In genomic region chr4:82718067-82718935, GRCh38 we compare ENCODE assay signal across 17 cellular contexts.
DNase-seq lines count a peak whose midpoint lies in the region; ATAC-seq, FAIRE-seq and TF ChIP-seq lines count a peak whose summit lies in the region.
"Had no signal": no experiment of that assay in that cellular context is flagged by ENCODE, and none has a peak within 500 bp of the region (broad histone marks: within the 10 kb centered on the region; RNA-seq: fewer than 3 reads in every experiment).

No MANE protein-coding gene starts in this region.

- peaks cover 37% of the 10 kb centered on the region for H3K79me2 ChIP-seq in GM23248 (ENCODE audit: insufficient read depth)
- no peaks in the 10 kb centered on the region for H3K79me2 ChIP-seq in HepG2 (ENCODE audit: insufficient read depth, low read length)

- DNase-seq in GM23248 (peak; percentile 68), esophagus muscularis mucosa (ENCODE audit: extremely low spot score) (no peak), HepG2 (ENCODE audit: low spot score) (peak; percentile 9), gastrocnemius medialis (peak; percentile 45 to 74), SHP77 (lab: John Stamatoyannopoulos, UW) (no peak), NCI-H1930 (lab: John Stamatoyannopoulos, UW) (no peak), NCI-H128 (lab: John Stamatoyannopoulos, UW; ENCODE audit: unreplicated experiment) (no peak)
- DNase-seq: activated CD4-positive, CD25-positive, alpha-beta regulatory T cell treated with anti-CD3 and anti-CD28 coated beads, Interleukin-2, amount 50 U/mL, for 72 hours; activated gamma-delta T cell treated with Interleukin-2 at 50 U/mL for 16 hours; effector CD4-positive, alpha-beta T cell; Karpas-422; NCI-H1105 treated with DMSO at 0.1 percent for 48 hours; stimulated activated naive CD4-positive, alpha-beta T cell treated with Interleukin-2 at 50 U/mL for 16 hours; T-helper 17 cell had no signal

- no peak overlapping the region for H2AFZ ChIP-seq in GM23248
- H2AFZ ChIP-seq in HepG2 (ENCODE audit: low read length), result no peak overlapping the region

- no peak for TF ChIP-seq EP300 in esophagus muscularis mucosa (IDR thresholded peaks at IDR 0.05)
- no peak for TF ChIP-seq EP300 in HepG2 (IDR thresholded peaks at IDR 0.05; ENCODE audit: low read depth in 2 of 2, low read length in 2 of 2)
- TF ChIP-seq EP300 in HepG2 (CRISPR knock-in tag; IDR thresholded peaks at IDR 0.05; ENCODE audit: borderline replicate concordance), result no peak

- FAIRE-seq in HepG2 (lab: Jason Lieb, UNC), result peak; percentile 53
- FAIRE-seq: GM18507 had no signal

- no peaks in the 10 kb centered on the region for H3K27me3 ChIP-seq in GM23248 (replicated peaks; ENCODE audit: insufficient read depth)
- H3K27me3 ChIP-seq in esophagus muscularis mucosa, result no peaks in the 10 kb centered on the region
- peaks cover 0 to 2% of the 10 kb centered on the region in 2 experiments; a peak in 2 of 5 replicates for H3K27me3 ChIP-seq in HepG2 (ENCODE audit: control insufficient read depth in 1 of 2, insufficient read depth in 2 of 2, low read length in 2 of 2)
- H3K27me3 ChIP-seq in gastrocnemius medialis, result no peaks in the 10 kb centered on the region

- ATAC-seq in HepG2 (no peak), gastrocnemius medialis (peak; percentile 73 to 78), HG02981 (IDR thresholded peaks at IDR 0.05; ENCODE audit: unreplicated experiment) (no peak)
- ATAC-seq: T-helper 17 cell had no signal

- CTCF ChIA-PET in HepG2 (lab: Yijun Ruan, JAX; ENCODE audit: low intra/inter-chr PET ratio, low total read pairs), result no interaction called here

- no peak for TF ChIP-seq CTCF in esophagus muscularis mucosa (IDR thresholded peaks at IDR 0.05)
- no peak for TF ChIP-seq CTCF in HepG2 (CRISPR knock-in tag; IDR thresholded peaks at IDR 0.05)
- TF ChIP-seq CTCF in gastrocnemius medialis (IDR thresholded peaks at IDR 0.05 in 4 of 5, conservative IDR thresholded peaks at IDR 0.05 in 1 of 5), result no peak

- POLR2A ChIA-PET in HepG2 (lab: Yijun Ruan, JAX), result no interaction called here

- H3K36me3 ChIP-seq in GM23248 (ENCODE audit: low read depth) (no peaks in the 10 kb centered on the region), esophagus muscularis mucosa (no peaks in the 10 kb centered on the region), HepG2 (replicated peaks in 1 of 2; ENCODE audit: control insufficient read depth in 1 of 2, insufficient read depth in 2 of 2, low read length in 2 of 2) (no peaks in the 10 kb centered on the region), gastrocnemius medialis (no peaks in the 10 kb centered on the region)

- BruUV-seq in HepG2 (replicated peaks; lab: Mats Ljungman, UMichigan), result no TSS peak

- H3F3A ChIP-seq in GM23248 (ENCODE audit: insufficient read depth), result peaks cover 20% of the 10 kb centered on the region; the same call in 1 of the 2 replicates

- TF ChIP-seq RAD21 in HepG2 (CRISPR knock-in tag; IDR thresholded peaks at IDR 0.05), result no peak

- H3K4me3 ChIP-seq in GM23248 (no peak overlapping the region), esophagus muscularis mucosa (no peak overlapping the region), HepG2 (replicated peaks in 1 of 3; ENCODE audit: insufficient read depth in 1 of 3, low read depth in 2 of 3, low read length in 3 of 3) (no peak overlapping the region), gastrocnemius medialis (no peak overlapping the region)

- H3K4me1 ChIP-seq in GM23248 (ENCODE audit: insufficient read depth) (peaks cover 23% of the 10 kb centered on the region), esophagus muscularis mucosa (peaks cover 8 to 29% (median 17%) of the 10 kb centered on the region in 4 donors), HepG2 (ENCODE audit: insufficient read depth, low read length) (peaks cover 28% of the 10 kb centered on the region), gastrocnemius medialis (no peaks in the 10 kb centered on the region)

- H3K9ac ChIP-seq in GM23248 (peak overlapping the region; percentile 4; the same call in 1 of the 2 replicates), HepG2 (ENCODE audit: insufficient read depth, low read depth, low read length) (no peak overlapping the region)

- H4K20me1 ChIP-seq in GM23248 (ENCODE audit: insufficient read depth), result no peaks in the 10 kb centered on the region
- H4K20me1 ChIP-seq in HepG2 (ENCODE audit: insufficient read depth, low read length), result no peaks in the 10 kb centered on the region

- intact Hi-C loops in esophagus muscularis mucosa (cut with DNase I) (no loop called here), HepG2 (cut with micrococcal nuclease; ENCODE audit: unreplicated experiment) (no loop called here), gastrocnemius medialis (cut with DNase I; ENCODE audit: low total_unique reads) (no loop called here)

- H3K4me2 ChIP-seq in GM23248 (ENCODE audit: unreplicated experiment), result peak overlapping the region; percentile 46
- no peak overlapping the region; the same call in 1 of the 2 replicates for H3K4me2 ChIP-seq in HepG2 (ENCODE audit: low read depth, low read length)

- TF ChIP-seq POLR2A in esophagus muscularis mucosa (IDR thresholded peaks at IDR 0.05; ENCODE audit: low read depth), result no peak
- TF ChIP-seq POLR2A in HepG2 (IDR thresholded peaks at IDR 0.05; ENCODE audit: insufficient read depth in 1 of 2, low read depth in 2 of 2, low read length in 2 of 2), result no peak
- no peak for TF ChIP-seq POLR2A in gastrocnemius medialis (IDR thresholded peaks at IDR 0.05)

- in situ Hi-C loops in GM23248 (cut with MboI) (no loop called here), HepG2 (cut with HindIII; ENCODE audit: extremely low pct_ligation_motif_present, low pct_unique_long_range_greater_than_20kb) (no loop called here), gastrocnemius medialis (cut with MboI; ENCODE audit: low sequenced_read_pairs in 4 of 4) (no loop called here)

- no peaks in the 10 kb centered on the region for H3K9me2 ChIP-seq in GM23248 (ENCODE audit: insufficient read depth)

- H3K27ac ChIP-seq in GM23248, result peak overlapping the region; percentile 32
- peak overlapping the region in 3 of 4 donors; percentile 17 to 27 (median 19) for H3K27ac ChIP-seq in esophagus muscularis mucosa (replicated peaks in 1 of 4)
- no peak overlapping the region for H3K27ac ChIP-seq in HepG2 (ENCODE audit: extremely low read length, insufficient read depth, low read length)
- peak overlapping the region in 3 of 4 donors; percentile 24 to 45 (median 36) for H3K27ac ChIP-seq in gastrocnemius medialis
- H3K27ac ChIP-seq: RWPE1 had no signal

- WGBS in GM23248 (ENCODE audit: low coverage in 1 of 2, low lambda C conversion rate in 2 of 2, missing lambda C conversion rate in 2 of 2), 2 experiments, result 25 to 36% methylated on average over 6 to 7 of the region's 7 CpGs
- 56% methylated on average over 7 of the region's 7 CpGs for WGBS in esophagus muscularis mucosa
- 8% methylated on average over 7 of the region's 7 CpGs for WGBS in HepG2 (ENCODE audit: low lambda C conversion rate)

- H3K9me3 ChIP-seq in GM23248 (ENCODE audit: low read depth) (no peaks in the 10 kb centered on the region), esophagus muscularis mucosa (no peaks in the 10 kb centered on the region), HepG2 (ENCODE audit: low read length) (no peaks in the 10 kb centered on the region), gastrocnemius medialis (no peaks in the 10 kb centered on the region)

TF ChIP-seq in HepG2, 621 proteins besides CTCF, POLR2A, EP300 and RAD21 (continues in another document):
- TF ChIP-seq TRAFD1 (CRISPR knock-in tag; IDR thresholded peaks at IDR 0.05; ENCODE audit: borderline replicate concordance) (no peak), NRL (CRISPR knock-in tag; IDR thresholded peaks at IDR 0.05; ENCODE audit: borderline replicate concordance) (no peak), RFXANK (CRISPR knock-in tag; IDR thresholded peaks at IDR 0.05) (no peak), GMEB1 (CRISPR knock-in tag; IDR thresholded peaks at IDR 0.05; ENCODE audit: borderline replicate concordance) (no peak), ELF3 (CRISPR knock-in tag; IDR thresholded peaks at IDR 0.05) (no peak), SNRNP70 (IDR thresholded peaks at IDR 0.05; ENCODE audit: low read depth, low read length) (no peak), BRF2 (CRISPR knock-in tag; IDR thresholded peaks at IDR 0.05) (no peak), HNF4A (CRISPR knock-in tag; IDR thresholded peaks at IDR 0.05) (peak; percentile 30; the same call in 1 of the 2 replicates), ZNF841 (CRISPR knock-in tag; IDR thresholded peaks at IDR 0.05; ENCODE audit: borderline replicate concordance) (no peak), ZNF263 (CRISPR knock-in tag; IDR thresholded peaks at IDR 0.05) (peak; percentile 54)

Comparison
In these comparisons a context has a peak if more than half of its experiments do, and no peak if none do; other contexts are left out.
1. DNase-seq: peak in GM23248 (single experiment), HepG2 (single experiment) and gastrocnemius medialis (2 of 2); none in esophagus muscularis mucosa (single experiment), SHP77 (0 of 2), NCI-H1930 (0 of 2) and NCI-H128 (single experiment).
2. ATAC-seq: peak in gastrocnemius medialis (2 of 2); none in HepG2 (single experiment) and HG02981 (single experiment).